1 cellular context compared by ENCODE assay signal in genomic region chr2:38153476-38153875, GRCh38.
TF ChIP-seq lines count a peak whose summit lies in the region.

No MANE protein-coding gene starts in this region.

TF ChIP-seq in K562, 482 proteins besides CTCF, POLR2A, EP300 and RAD21 (continued from another document and continues in another):
- TF ChIP-seq ZNF318 (IDR thresholded peaks at IDR 0.05; ENCODE audit: borderline replicate concordance in 1 of 2, low read depth in 1 of 2), result no peak
- peak; percentile 67; the same call in 1 of the 2 replicates for TF ChIP-seq TEAD4 (IDR thresholded peaks at IDR 0.05; ENCODE audit: low read length)
- no peak for TF ChIP-seq TEAD4 (CRISPR knock-in tag; IDR thresholded peaks at IDR 0.05; ENCODE audit: borderline replicate concordance)
- peak; percentile 55; the same call in 1 of the 2 replicates for TF ChIP-seq BHLHE40 (IDR thresholded peaks at IDR 0.05; ENCODE audit: low read length)
- TF ChIP-seq ETV6 (IDR thresholded peaks at IDR 0.05; ENCODE audit: borderline replicate concordance in 1 of 2, low read depth in 2 of 2, low read length in 1 of 2), result peak; percentile 75 to 81; a peak in 3 of 4 replicates
- TF ChIP-seq ETV6 (CRISPR knock-in tag; IDR thresholded peaks at IDR 0.05; ENCODE audit: borderline replicate concordance), result no peak
- no peak for TF ChIP-seq ZNF778 (CRISPR knock-in tag; IDR thresholded peaks at IDR 0.05)
- peak; percentile 69; the same call in 1 of the 2 replicates for TF ChIP-seq CREB3 (tag; conservative IDR thresholded peaks at IDR 0.05; ENCODE audit: low read depth)
- 0 out of 4 replicates have a peak, but pooled peaks of 1 of the 2 experiments have one; percentile 23 for TF ChIP-seq MNT (conservative IDR thresholded peaks at IDR 0.05)
- 0 out of 2 replicates have a peak, but pooled peaks have one; percentile 16 for TF ChIP-seq JUND (IDR thresholded peaks at IDR 0.05; ENCODE audit: borderline replicate concordance, low read depth, low read length)
- no peak; the same call in 2 of the 3 replicates for TF ChIP-seq JUND (tag; IDR thresholded peaks at IDR 0.05; ENCODE audit: borderline replicate concordance, low read depth, low read length)
- TF ChIP-seq ZNF212 (CRISPR knock-in tag; IDR thresholded peaks at IDR 0.05), result no peak
- TF ChIP-seq ZNF707 (CRISPR knock-in tag; conservative IDR thresholded peaks at IDR 0.05), result no peak
- TF ChIP-seq DMBX1 (CRISPR knock-in tag; IDR thresholded peaks at IDR 0.05; ENCODE audit: borderline replicate concordance), result peak; percentile 32; the same call in 1 of the 2 replicates
- peak; percentile 40; the same call in 1 of the 2 replicates for TF ChIP-seq SMAD4 (CRISPR knock-in tag; conservative IDR thresholded peaks at IDR 0.05)
- TF ChIP-seq ZNF507 (tag; conservative IDR thresholded peaks at IDR 0.05), result no peak
- peak in 1 of 2 experiments; percentile 28; a peak in 1 of 4 replicates for TF ChIP-seq TRIM24 (IDR thresholded peaks at IDR 0.05)
- TF ChIP-seq ZC3H11A (IDR thresholded peaks at IDR 0.05; ENCODE audit: low read depth, low read length), result 0 out of 2 replicates have a peak, but pooled peaks have one; percentile 49
- TF ChIP-seq FOXK2 (conservative IDR thresholded peaks at IDR 0.05 in 1 of 2, IDR thresholded peaks at IDR 0.05 in 1 of 2; ENCODE audit: low read depth in 2 of 2), result peak; percentile 83 to 91
- peak; percentile 78 for TF ChIP-seq MGA (IDR thresholded peaks at IDR 0.05)
- TF ChIP-seq PBX2 (CRISPR knock-in tag; IDR thresholded peaks at IDR 0.05; ENCODE audit: low read depth), result no peak
- TF ChIP-seq PBX2 (tag; conservative IDR thresholded peaks at IDR 0.05; ENCODE audit: low read depth), result 0 out of 2 replicates have a peak, but pooled peaks have one; percentile 10
- no peak for TF ChIP-seq BRF2 (IDR thresholded peaks at IDR 0.05; ENCODE audit: borderline replicate concordance, insufficient read depth, insufficient read length)
- no peak for TF ChIP-seq POLR2AphosphoS5 (IDR thresholded peaks at IDR 0.05; ENCODE audit: control insufficient read depth, insufficient read depth, low read depth, low read length)
- TF ChIP-seq ARID1B (IDR thresholded peaks at IDR 0.05), result peak; percentile 42; the same call in 1 of the 2 replicates
